15 cellular contexts compared by ENCODE assay signal in the genomic region with DNA sequence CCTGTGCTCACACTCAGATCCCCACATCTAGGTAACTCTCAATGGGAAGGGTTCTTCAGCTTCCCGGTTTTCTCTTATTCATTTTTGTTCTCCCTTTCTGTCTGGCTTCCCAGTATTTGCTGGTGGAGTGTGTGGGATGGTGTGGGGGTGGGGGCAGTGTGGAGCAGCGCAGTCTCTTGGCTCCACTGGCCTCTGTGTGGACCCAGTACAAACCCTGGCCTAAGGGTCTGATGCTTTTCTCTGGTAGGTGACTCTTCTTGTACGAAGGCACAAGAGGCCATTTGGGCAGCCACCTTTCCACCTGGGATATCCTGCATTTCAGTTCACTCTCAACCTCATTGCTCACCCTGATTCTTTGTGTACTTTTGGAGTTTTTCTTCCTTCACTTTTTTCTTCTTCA.
A peak's percentile ranks its signal among the peaks of the same experiment; 100 is the strongest.
DNase-seq lines count a peak whose midpoint lies in the region; ATAC-seq and TF ChIP-seq lines count a peak whose summit lies in the region.
"Had no signal": no experiment of that assay in that cellular context is flagged by ENCODE, and none has a peak within 500 bp of the region (broad histone marks: within the 10 kb centered on the region; RNA-seq: fewer than 3 reads in every experiment).

No MANE protein-coding gene starts in this region.

- H3K4me1 ChIP-seq in HUES6 (ENCODE audit: control insufficient read depth, insufficient read depth, low read length) (peaks cover 48% of the 10 kb centered on the region), tibial artery (peaks cover 0 to 34% (median 2%) of the 10 kb centered on the region in 4 donors)
- H3K4me1 ChIP-seq: HAP-1 had no signal

- H3K27ac ChIP-seq in HUES6 (ENCODE audit: low read depth, low read length) (no peak overlapping the region; the same call in 1 of the 2 replicates), tibial artery (no peak overlapping the region)
- H3K27ac ChIP-seq: heart right ventricle had no signal

- H3K9ac ChIP-seq in HUES6 (ENCODE audit: low read length), result peak overlapping the region; percentile 48

- POLR2A ChIA-PET in activated CD4-positive, alpha-beta T cell treated with anti-CD3 and anti-CD28 coated beads for 36 hours (lab: Charles Lee), result no interaction called here

- H3K4me3 Mint-ChIP-seq in activated CD4-positive, alpha-beta T cell treated with anti-CD3 and anti-CD28 coated beads for 36 hours, result peak overlapping the region; percentile 61
- H3K4me3 Mint-ChIP-seq in activated naive CD8-positive, alpha-beta T cell, result peak overlapping the region; percentile 59
- H3K4me3 Mint-ChIP-seq in nephron, result no peak overlapping the region
- H3K4me3 Mint-ChIP-seq: brain had no signal

- TF ChIP-seq CTCF in nephron (IDR thresholded peaks at IDR 0.05; ENCODE audit: unreplicated experiment in 3 of 3), result no peak
- no peak for TF ChIP-seq CTCF in tibial artery (IDR thresholded peaks at IDR 0.05)

- peaks cover 7% of the 10 kb centered on the region for H3K36me3 Mint-ChIP-seq in activated CD4-positive, alpha-beta T cell treated with anti-CD3 and anti-CD28 coated beads for 36 hours (ENCODE audit: low read depth)
- no peaks in the 10 kb centered on the region for H3K36me3 Mint-ChIP-seq in activated naive CD8-positive, alpha-beta T cell
- peaks cover 32% of the 10 kb centered on the region for H3K36me3 Mint-ChIP-seq in nephron (ENCODE audit: low read depth)

- DNase-seq in activated CD4-positive, alpha-beta T cell treated with anti-CD3 and anti-CD28 coated beads for 36 hours, result no peak
- no peak for DNase-seq in activated CD4-positive, alpha-beta T cell treated with anti-CD3 and anti-CD28 coated beads for 48 hours
- DNase-seq in NCI-H748 (lab: John Stamatoyannopoulos, UW; ENCODE audit: unreplicated experiment) (no peak), tibial artery (no peak)
- DNase-seq: heart right ventricle, MG63, NCI-H2029 treated with DMSO at 0.1 percent for 48 hours, NCI-H748 treated with DMSO at 0.1 percent for 48 hours, SW 1271 had no signal

- intact Hi-C loops in activated CD4-positive, alpha-beta T cell treated with anti-CD3 and anti-CD28 coated beads for 36 hours (cut with DNase I, micrococcal nuclease), result no loop called here
- intact Hi-C loops in tibial artery (cut with DNase I; ENCODE audit: low total_unique reads), result loop anchor here (5.0 kb wide), 1 partner anchor 177 kb away; no protein-coding TSS in a partner anchor

- no peaks in the 10 kb centered on the region for H3K9me3 Mint-ChIP-seq in activated CD4-positive, alpha-beta T cell treated with anti-CD3 and anti-CD28 coated beads for 36 hours (ENCODE audit: low read depth)
- H3K9me3 Mint-ChIP-seq in activated naive CD8-positive, alpha-beta T cell (ENCODE audit: low read depth), result no peaks in the 10 kb centered on the region
- H3K9me3 Mint-ChIP-seq in nephron, result no peaks in the 10 kb centered on the region

- no peak for ATAC-seq in activated CD4-positive, alpha-beta T cell treated with anti-CD3 and anti-CD28 coated beads for 36 hours
- no peak for ATAC-seq in HG03571 (IDR thresholded peaks at IDR 0.05; ENCODE audit: unreplicated experiment)
- ATAC-seq: heart right ventricle had no signal

- H3K27ac Mint-ChIP-seq in activated CD4-positive, alpha-beta T cell treated with anti-CD3 and anti-CD28 coated beads for 36 hours, result peak overlapping the region; percentile 94
- H3K27ac Mint-ChIP-seq in activated naive CD8-positive, alpha-beta T cell, result peak overlapping the region; percentile 89
- peak overlapping the region; percentile 28 to 93 (median 74) for H3K27ac Mint-ChIP-seq in nephron

- CTCF ChIA-PET in activated CD4-positive, alpha-beta T cell treated with anti-CD3 and anti-CD28 coated beads for 36 hours (lab: Charles Lee), result interaction anchor here (0.6 to 1.2 kb wide), 3 partner anchors 126 to 882 kb away, joined by 3 read pairs; no protein-coding TSS in a partner anchor

- peaks cover 51% of the 10 kb centered on the region for H3K4me1 Mint-ChIP-seq in activated CD4-positive, alpha-beta T cell treated with anti-CD3 and anti-CD28 coated beads for 36 hours
- peaks cover 54% of the 10 kb centered on the region for H3K4me1 Mint-ChIP-seq in activated naive CD8-positive, alpha-beta T cell (ENCODE audit: low read depth)
- peaks cover 23% of the 10 kb centered on the region for H3K4me1 Mint-ChIP-seq in nephron

- no peaks in the 10 kb centered on the region for H3K27me3 ChIP-seq in HUES6 (ENCODE audit: control insufficient read depth, insufficient read depth, low read length)
- H3K27me3 ChIP-seq in tibial artery, result no peaks in the 10 kb centered on the region
- H3K27me3 ChIP-seq: MG63 had no signal

- no peaks in the 10 kb centered on the region for H3K27me3 Mint-ChIP-seq in activated CD4-positive, alpha-beta T cell treated with anti-CD3 and anti-CD28 coated beads for 36 hours
- H3K27me3 Mint-ChIP-seq in activated naive CD8-positive, alpha-beta T cell, result no peaks in the 10 kb centered on the region
- H3K27me3 Mint-ChIP-seq in nephron (ENCODE audit: low read depth), result no peaks in the 10 kb centered on the region
- H3K27me3 Mint-ChIP-seq: brain had no signal

- H3K9me3 ChIP-seq in HUES6 (ENCODE audit: control insufficient read depth, insufficient read depth, low read depth, low read length) (no peaks in the 10 kb centered on the region; the same call in 1 of the 2 replicates), tibial artery (no peaks in the 10 kb centered on the region)
- H3K9me3 ChIP-seq: HAP-1, heart right ventricle, MG63 had no signal

- H3K36me3 ChIP-seq in HUES6 (ENCODE audit: control insufficient read depth, insufficient read depth, low read length) (no peaks in the 10 kb centered on the region), tibial artery (peaks cover 0 to 4% (median 0%) of the 10 kb centered on the region in 3 donors)
- H3K36me3 ChIP-seq: HAP-1, heart right ventricle, MG63 had no signal

- H3K4me3 ChIP-seq in HUES6 (ENCODE audit: low read depth, low read length) (no peak overlapping the region), tibial artery (no peak overlapping the region)
- H3K4me3 ChIP-seq: HAP-1, heart right ventricle, MG63 had no signal

Comparison
In these comparisons a context has a peak if more than half of its experiments do, and no peak if none do; other contexts are left out.
1. H3K4me3 Mint-ChIP-seq: peak in activated CD4-positive, alpha-beta T cell treated with anti-CD3 and anti-CD28 coated beads for 36 hours (single experiment) and activated naive CD8-positive, alpha-beta T cell (single experiment); none in nephron (0 of 3).
2. Peak in every context shown above with its lines, with median percentiles within 50 percentile points of each other: H3K27ac Mint-ChIP-seq.